8 cellular contexts compared by ENCODE assay signal in genomic region chr2:101307503-101307902, GRCh38. TPM values are rescaled to one million over a fixed set of nuclear protein-coding genes. Genes with fewer than 3 reads are reported as not detected.
DNase-seq lines count a peak whose midpoint lies in the region; ATAC-seq, FAIRE-seq and TF ChIP-seq lines count a peak whose summit lies in the region.

No MANE protein-coding gene starts in this region.

- peak overlapping the region; percentile 97 for H3K27ac Mint-ChIP-seq in activated CD8-positive, alpha-beta memory T cell treated with anti-CD3 and anti-CD28 coated beads, Interleukin-2, amount 10 ng/mL, durations not matched to agents 7 days and 5 days

- peaks cover 13 to 45% of the 10 kb centered on the region in 2 donors for H3K4me1 ChIP-seq in adrenal gland (replicated peaks in 1 of 2)
- peaks cover 0 to 42% (median 0%) of the 10 kb centered on the region in 4 donors for H3K4me1 ChIP-seq in right lobe of liver
- H3K4me1 ChIP-seq in thyroid gland: peaks cover 18 to 29% of the 10 kb centered on the region in 2 donors

- H3K9me3 Mint-ChIP-seq in activated CD8-positive, alpha-beta memory T cell treated with anti-CD3 and anti-CD28 coated beads, Interleukin-2, amount 10 ng/mL, durations not matched to agents 7 days and 5 days (ENCODE audit: low read depth): no peaks in the 10 kb centered on the region

- peak overlapping the region; percentile 57 to 96 (median 90) for H3K27ac ChIP-seq in adrenal gland
- peak overlapping the region; percentile 93 to 99 (median 94) for H3K27ac ChIP-seq in right lobe of liver
- peak overlapping the region; percentile 79 to 84 (median 81) for H3K27ac ChIP-seq in thyroid gland

- H3K27me3 Mint-ChIP-seq in activated CD8-positive, alpha-beta memory T cell treated with anti-CD3 and anti-CD28 coated beads, Interleukin-2, amount 10 ng/mL, durations not matched to agents 7 days and 5 days: no peaks in the 10 kb centered on the region

- no peak for TF ChIP-seq POLR2A in adrenal gland (IDR thresholded peaks at IDR 0.05)
- no peak for TF ChIP-seq POLR2A in right lobe of liver (IDR thresholded peaks at IDR 0.05)
- no peak for TF ChIP-seq POLR2A in thyroid gland (IDR thresholded peaks at IDR 0.05)

- intact Hi-C loops in adrenal gland (cut with DNase I) (no loop called here), right lobe of liver (cut with DNase I) (no loop called here), thyroid gland (cut with DNase I) (loop anchor here (5.0 kb wide), 1 partner anchor 50 kb away; no protein-coding TSS in a partner anchor)

- peak overlapping the region in 2 of 4 donors; percentile 79 to 95 for H3K4me3 ChIP-seq in adrenal gland
- H3K4me3 ChIP-seq in right lobe of liver: peak overlapping the region; percentile 85 to 97 (median 94)
- H3K4me3 ChIP-seq in thyroid gland (replicated peaks in 1 of 3): peak overlapping the region; percentile 62 to 96 (median 68)

- no peak for FAIRE-seq in urothelium cell line (lab: Jason Lieb, UNC)

- CTCF ChIA-PET in activated CD8-positive, alpha-beta memory T cell treated with anti-CD3 and anti-CD28 coated beads, Interleukin-2, amount 10 ng/mL, durations not matched to agents 7 days and 5 days (lab: Charles Lee): interaction anchor here (1.0 to 1.9 kb wide), 3 partner anchors 21 to 305 kb away, joined by 3 to 17 read pairs (median 3); partner anchors contain the start of gene RPL31

- H3K27me3 ChIP-seq in adrenal gland (no peaks in the 10 kb centered on the region), right lobe of liver (no peaks in the 10 kb centered on the region), thyroid gland (no peaks in the 10 kb centered on the region)

- H3K36me3 ChIP-seq in adrenal gland (replicated peaks in 1 of 2) (peaks cover 0 to 2% of the 10 kb centered on the region in 2 donors), right lobe of liver (no peaks in the 10 kb centered on the region), thyroid gland (no peaks in the 10 kb centered on the region)

- H3K9me3 ChIP-seq in adrenal gland (replicated peaks in 1 of 3): no peaks in the 10 kb centered on the region
- H3K9me3 ChIP-seq in right lobe of liver: no peaks in the 10 kb centered on the region
- H3K9me3 ChIP-seq in thyroid gland: no peaks in the 10 kb centered on the region

- no peak for TF ChIP-seq CTCF in adrenal gland (IDR thresholded peaks at IDR 0.05)
- no peak for TF ChIP-seq CTCF in right lobe of liver (IDR thresholded peaks at IDR 0.05)
- TF ChIP-seq CTCF in thyroid gland (IDR thresholded peaks at IDR 0.05): no peak

- no peak for ATAC-seq in activated CD8-positive, alpha-beta memory T cell treated with anti-CD3 and anti-CD28 coated beads, Interleukin-2, amount 10 ng/mL, durations not matched to agents 7 days and 5 days
- ATAC-seq in right lobe of liver (no peak), GM18907 (IDR thresholded peaks at IDR 0.05; ENCODE audit: unreplicated experiment) (no peak)

- peak overlapping the region; percentile 94 for H3K4me3 Mint-ChIP-seq in activated CD8-positive, alpha-beta memory T cell treated with anti-CD3 and anti-CD28 coated beads, Interleukin-2, amount 10 ng/mL, durations not matched to agents 7 days and 5 days

- peaks cover 36% of the 10 kb centered on the region for H3K36me3 Mint-ChIP-seq in activated CD8-positive, alpha-beta memory T cell treated with anti-CD3 and anti-CD28 coated beads, Interleukin-2, amount 10 ng/mL, durations not matched to agents 7 days and 5 days

- DNase-seq in activated CD8-positive, alpha-beta memory T cell treated with anti-CD3 and anti-CD28 coated beads, Interleukin-2, amount 10 ng/mL, durations not matched to agents 7 days and 5 days: peak; percentile 48
- DNase-seq in activated CD8-positive, alpha-beta memory T cell treated with anti-CD3 and anti-CD28 coated beads, Interleukin-2, amount 50 U/mL, for 4 hours: no peak
- DNase-seq in adrenal gland (peak in 3 of 7 donors; percentile 13 to 31 (median 25)), right lobe of liver (no peak), thyroid gland (no peak), DMS153 (lab: John Stamatoyannopoulos, UW) (no peak), urothelium cell line (ENCODE audit: low spot score) (no peak)

- WGBS in adrenal gland, 4 donors: 31 to 59% (median 53%) methylated on average over 9 of the region's 9 CpGs
- 5% methylated on average over 9 of the region's 9 CpGs for WGBS in right lobe of liver (ENCODE audit: insufficient coverage, low coverage, low lambda C conversion rate, missing lambda C conversion rate)
- 63 to 67% methylated on average over 9 of the region's 9 CpGs for WGBS in thyroid gland, 2 donors

- peaks cover 70% of the 10 kb centered on the region for H3K4me1 Mint-ChIP-seq in activated CD8-positive, alpha-beta memory T cell treated with anti-CD3 and anti-CD28 coated beads, Interleukin-2, amount 10 ng/mL, durations not matched to agents 7 days and 5 days

RNA-seq across cellular contexts. Expression of gene RNF149, which starts 1.0 kb away (rescaled TPM):
- 100 to 1,000 TPM in 1 of 2 experiments, 10 to 100 TPM in 1; 72.3 to 100 TPM for total RNA-seq in activated CD8-positive, alpha-beta memory T cell treated with anti-CD3 and anti-CD28 coated beads, Interleukin-2, amount 10 ng/mL, durations not matched to agents 7 days and 5 days
- 10 to 100 TPM; 38.4 to 98.4 (median 59.0) TPM for total RNA-seq in adrenal gland
- polyA plus RNA-seq in adrenal gland: 10 to 100 TPM; 31.5 to 48.5 (median 39.5) TPM
- total RNA-seq in right lobe of liver: 10 to 100 TPM; 20.3 to 45.4 (median 32.2) TPM
- total RNA-seq in thyroid gland: 10 to 100 TPM; 49.5 to 95.6 (median 68.5) TPM

RNA-seq across cellular contexts. Expression of gene CNOT11, which starts 54.8 kb away (rescaled TPM):
- 10 to 100 TPM; 57.4 to 71.9 TPM for total RNA-seq in activated CD8-positive, alpha-beta memory T cell treated with anti-CD3 and anti-CD28 coated beads, Interleukin-2, amount 10 ng/mL, durations not matched to agents 7 days and 5 days
- 10 to 100 TPM; 27.4 to 36.1 (median 32.6) TPM for total RNA-seq in adrenal gland
- 10 to 100 TPM in 2 of 3 donors, 1 to 10 TPM in 1; 9.5 to 67.3 (median 14.2) TPM for polyA plus RNA-seq in adrenal gland
- total RNA-seq in right lobe of liver: 10 to 100 TPM; 17.0 to 28.5 (median 21.5) TPM
- 10 to 100 TPM; 27.5 to 41.6 (median 37.4) TPM for total RNA-seq in thyroid gland
